13 cellular contexts compared by ENCODE assay signal in the genomic region with DNA sequence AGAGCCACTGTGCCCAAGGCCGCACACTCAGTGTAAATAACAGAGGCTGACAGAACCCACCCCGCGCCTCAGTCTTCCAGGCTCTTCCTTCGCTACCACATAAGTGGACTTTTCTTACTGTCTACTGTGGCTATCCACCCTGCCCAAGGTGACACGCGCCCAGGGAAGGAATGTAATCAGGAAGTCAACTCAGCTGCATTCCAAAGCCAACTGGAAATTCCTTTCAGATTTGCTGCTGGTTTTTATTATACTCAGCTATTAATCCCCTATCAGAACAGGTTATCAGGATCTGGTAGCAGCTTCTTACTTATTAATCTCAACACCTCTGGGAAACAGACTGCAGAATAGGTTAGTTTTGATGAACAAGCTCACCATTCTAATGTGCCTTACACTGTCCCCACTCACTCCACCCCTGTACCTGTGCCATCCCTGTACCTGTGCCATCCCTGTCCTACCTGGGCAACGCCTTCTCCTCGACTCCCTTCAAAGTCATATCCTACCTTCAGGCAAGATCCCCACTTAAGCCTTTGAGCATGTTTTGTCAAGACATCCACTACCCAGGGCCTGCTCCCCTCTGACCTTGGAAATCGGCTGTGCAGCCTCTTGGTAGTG.
DNase-seq lines count a peak whose midpoint lies in the region; ATAC-seq, FAIRE-seq and TF ChIP-seq lines count a peak whose summit lies in the region.
"Had no signal": no experiment of that assay in that cellular context is flagged by ENCODE, and none has a peak within 500 bp of the region (broad histone marks: within the 10 kb centered on the region; RNA-seq: fewer than 3 reads in every experiment).

No MANE protein-coding gene starts in this region.

- no peak for TF ChIP-seq POLR2A in A549 (IDR thresholded peaks at IDR 0.05; ENCODE audit: low read length)

- peaks cover 26% of the 10 kb centered on the region for H3K27me3 Mint-ChIP-seq in activated CD4-positive, alpha-beta T cell treated with anti-CD3 and anti-CD28 coated beads, Interleukin-2, amount 10 ng/mL, durations not matched to agents 24 days and 14 days

- no TSS peak for BruUV-seq in mammary epithelial cell (replicated peaks; lab: Mats Ljungman, UMichigan)

- peaks cover 21% of the 10 kb centered on the region for H3K4me1 ChIP-seq in A549
- peaks cover 15% of the 10 kb centered on the region for H3K4me1 ChIP-seq in mammary epithelial cell (ENCODE audit: insufficient read depth, low read length)

- TF ChIP-seq RAD21 in A549 (conservative IDR thresholded peaks at IDR 0.05 in 1 of 2, IDR thresholded peaks at IDR 0.05 in 1 of 2) = no peak

- FAIRE-seq in A549 (lab: Jason Lieb, UNC) (no peak), HTR-8/SVneo (lab: Jason Lieb, UNC) (no peak)

- DNase-seq in A549 (ENCODE audit: low read depth in 1 of 2, low spot score in 1 of 2) (peak in 1 of 2 experiments; percentile 69), HTR-8/SVneo (ENCODE audit: insufficient read length, low spot score) (peak; percentile 19), mammary epithelial cell (peak; percentile 32), left kidney (ENCODE audit: low read depth, low spot score) (peak; percentile 17), activated gamma-delta T cell (lab: John Stamatoyannopoulos, UW) (no peak)
- no peak for DNase-seq in stimulated activated naive CD4-positive, alpha-beta T cell treated with Interleukin-2 at 50 U/mL for 16 hours (lab: John Stamatoyannopoulos, UW)
- DNase-seq in activated CD4-positive, alpha-beta T cell treated with anti-CD3 and anti-CD28 coated beads, Interleukin-2, amount 10 ng/mL, durations not matched to agents 24 days and 14 days = no peak
- DNase-seq: activated CD4-positive, alpha-beta memory T cell treated with anti-CD3 and anti-CD28 coated beads, Interleukin-2, amount 10 ng/mL, durations not matched to agents 7 days and 5 days; AML-193; midbrain; NCI-H2171 had no signal

- CTCF ChIA-PET in A549 (lab: Yijun Ruan, JAX) (interaction anchor here (1.0 to 1.1 kb wide), 2 partner anchors 18 to 146 kb away, joined by 3 read pairs; no protein-coding TSS in a partner anchor), mammary epithelial cell (lab: Charles Lee; ENCODE audit: low non-redundant PET) (no interaction called here)

- H3K9ac ChIP-seq in mammary epithelial cell (ENCODE audit: insufficient read depth, low read length) = no peak overlapping the region

- in situ Hi-C loops in mammary epithelial cell (cut with MboI; ENCODE audit: low sequenced_read_pairs in 2 of 2) = no loop called here

- intact Hi-C loops in mammary epithelial cell (cut with micrococcal nuclease) = no loop called here
- intact Hi-C loops in activated CD4-positive, alpha-beta T cell treated with anti-CD3 and anti-CD28 coated beads, Interleukin-2, amount 10 ng/mL, durations not matched to agents 24 days and 14 days (cut with micrococcal nuclease) = no loop called here

- H2AFZ ChIP-seq in mammary epithelial cell (ENCODE audit: low read depth, low read length) = peak overlapping the region; percentile 43

- peak; percentile 67 to 84; a peak in 5 of 6 replicates for ATAC-seq in A549
- no peak for ATAC-seq in HG02885 (IDR thresholded peaks at IDR 0.05; ENCODE audit: poor library complexity, unreplicated experiment)

- H3K9me3 ChIP-seq in A549 (no peaks in the 10 kb centered on the region), mammary epithelial cell (replicated peaks; ENCODE audit: insufficient read depth, low read length) (no peaks in the 10 kb centered on the region)

- H3K27ac Mint-ChIP-seq in activated CD4-positive, alpha-beta T cell treated with anti-CD3 and anti-CD28 coated beads, Interleukin-2, amount 10 ng/mL, durations not matched to agents 24 days and 14 days = no peak overlapping the region
- H3K27ac Mint-ChIP-seq: activated CD4-positive, alpha-beta memory T cell treated with anti-CD3 and anti-CD28 coated beads, Interleukin-2, amount 10 ng/mL, durations not matched to agents 7 days and 5 days had no signal

- H3K36me3 ChIP-seq in mammary epithelial cell (ENCODE audit: insufficient read depth, low read length) = no peaks in the 10 kb centered on the region

- no peaks in the 10 kb centered on the region for H3K27me3 ChIP-seq in mammary epithelial cell (ENCODE audit: insufficient read depth, low read length)

- TF ChIP-seq CTCF in A549 (IDR thresholded peaks at IDR 0.05) (no peak), mammary epithelial cell (conservative IDR thresholded peaks at IDR 0.05 in 1 of 2, IDR thresholded peaks at IDR 0.05 in 1 of 2; ENCODE audit: extremely low read depth in 1 of 2, insufficient read depth in 1 of 2, low read depth in 1 of 2, low read length in 2 of 2) (no peak)

- H3K4me2 ChIP-seq in A549 (peak overlapping the region; percentile 13), mammary epithelial cell (ENCODE audit: insufficient read depth, low read depth, low read length) (peak overlapping the region; percentile 33)
- H3K4me2 ChIP-seq: smooth muscle cell had no signal

- peak overlapping the region; percentile 44 to 74; a peak in 4 of 6 replicates for H3K27ac ChIP-seq in A549
- H3K27ac ChIP-seq in mammary epithelial cell (ENCODE audit: insufficient read depth, low read depth, low read length) = no peak overlapping the region

- dilution Hi-C loops in mammary epithelial cell (cut with HindIII; ENCODE audit: low sequenced_read_pairs) = no loop called here

- no peak for TF ChIP-seq EP300 in A549 (IDR thresholded peaks at IDR 0.05)

- no peaks in the 10 kb centered on the region for H3K79me2 ChIP-seq in mammary epithelial cell (ENCODE audit: insufficient read depth, low read length)

- no peaks in the 10 kb centered on the region for H3K9me3 Mint-ChIP-seq in activated CD4-positive, alpha-beta T cell treated with anti-CD3 and anti-CD28 coated beads, Interleukin-2, amount 10 ng/mL, durations not matched to agents 24 days and 14 days
- H3K9me3 Mint-ChIP-seq: activated CD4-positive, alpha-beta memory T cell treated with anti-CD3 and anti-CD28 coated beads, Interleukin-2, amount 10 ng/mL, durations not matched to agents 7 days and 5 days had no signal

- POLR2A ChIA-PET in A549 (lab: Yijun Ruan, JAX) = no interaction called here

- WGBS in A549 (ENCODE audit: missing lambda C conversion rate) = 73% methylated on average over 9 of the region's 9 CpGs
- 79% methylated on average over 9 of the region's 9 CpGs for WGBS in mammary epithelial cell (ENCODE audit: low coverage, missing lambda C conversion rate)

- no peak overlapping the region for H3K4me3 Mint-ChIP-seq in activated CD4-positive, alpha-beta T cell treated with anti-CD3 and anti-CD28 coated beads, Interleukin-2, amount 10 ng/mL, durations not matched to agents 24 days and 14 days
- H3K4me3 Mint-ChIP-seq: activated CD4-positive, alpha-beta memory T cell treated with anti-CD3 and anti-CD28 coated beads, Interleukin-2, amount 10 ng/mL, durations not matched to agents 7 days and 5 days had no signal

- peaks cover 6% of the 10 kb centered on the region for H3K4me1 Mint-ChIP-seq in activated CD4-positive, alpha-beta T cell treated with anti-CD3 and anti-CD28 coated beads, Interleukin-2, amount 10 ng/mL, durations not matched to agents 24 days and 14 days

- H3K36me3 Mint-ChIP-seq in activated CD4-positive, alpha-beta T cell treated with anti-CD3 and anti-CD28 coated beads, Interleukin-2, amount 10 ng/mL, durations not matched to agents 24 days and 14 days (ENCODE audit: low read depth) = no peaks in the 10 kb centered on the region

- H3K4me3 ChIP-seq in A549 (no peak overlapping the region), mammary epithelial cell (replicated peaks in 1 of 3; ENCODE audit: insufficient read depth in 1 of 3, low read depth in 2 of 3, low read length in 3 of 3) (no peak overlapping the region)
- H3K4me3 ChIP-seq: smooth muscle cell had no signal

- no peaks in the 10 kb centered on the region for H4K20me1 ChIP-seq in mammary epithelial cell (ENCODE audit: insufficient read depth, low read length)

TF ChIP-seq in A549, 52 proteins besides CTCF, POLR2A, EP300 and RAD21:
- TF ChIP-seq CBX8 (IDR thresholded peaks at IDR 0.05) (no peak), EHF (CRISPR knock-in tag; IDR thresholded peaks at IDR 0.05) (no peak), HDAC2 (IDR thresholded peaks at IDR 0.05) (no peak)

Comparison
In these comparisons a context has a peak if more than half of its experiments do, and no peak if none do; other contexts are left out.
1. DNase-seq: peak in HTR-8/SVneo (single experiment), mammary epithelial cell (single experiment) and left kidney (single experiment); none in stimulated activated naive CD4-positive, alpha-beta T cell treated with Interleukin-2 at 50 U/mL for 16 hours (single experiment), activated CD4-positive, alpha-beta T cell treated with anti-CD3 and anti-CD28 coated beads, Interleukin-2, amount 10 ng/mL, durations not matched to agents 24 days and 14 days (single experiment) and activated gamma-delta T cell (single experiment).